Comparison of ENCODE assay signal across 12 cellular contexts in genomic region chr5:151592855-151593408, GRCh38. TPM values are rescaled to one million over a fixed set of nuclear protein-coding genes. Genes with fewer than 3 reads are reported as not detected.
DNase-seq lines count a peak whose midpoint lies in the region; ATAC-seq, FAIRE-seq and TF ChIP-seq lines count a peak whose summit lies in the region.
"Had no signal": no experiment of that assay in that cellular context is flagged by ENCODE, and none has a peak within 500 bp of the region (broad histone marks: within the 10 kb centered on the region; RNA-seq: fewer than 3 reads in every experiment).

No MANE protein-coding gene starts in this region.

- H4K20me1 ChIP-seq in neural progenitor cell (ENCODE audit: low read depth), result no peaks in the 10 kb centered on the region

- H3K27ac Mint-ChIP-seq in neural progenitor cell, result peak overlapping the region; percentile 33
- H3K27ac Mint-ChIP-seq: activated T-helper 2 cell treated with anti-CD3 and anti-CD28 coated beads, Interferon-gamma antibody, Interleukin-2, Interleukin-4, amounts not matched to agents 10 μg/mL and 5 μg/mL and 100 μg/mL, durations not matched to agents 14 hours and 24 hours and 36 hours had no signal

- no peak overlapping the region for H3K27ac ChIP-seq in neural progenitor cell

- H3K9me3 ChIP-seq in neural progenitor cell (ENCODE audit: low read depth), result no peaks in the 10 kb centered on the region

- no peak for TF ChIP-seq POLR2A in GM18505 (IDR thresholded peaks at IDR 0.05; ENCODE audit: borderline replicate concordance, extremely low read depth, insufficient read depth, insufficient read length)

- peaks cover 8% of the 10 kb centered on the region for H3K27me3 Mint-ChIP-seq in neural progenitor cell (ENCODE audit: insufficient read depth, low read depth)

- H3F3A ChIP-seq in neural progenitor cell (ENCODE audit: low read depth), result peaks cover 11% of the 10 kb centered on the region

- H3K9ac ChIP-seq in neural progenitor cell, result no peak overlapping the region

- TF ChIP-seq CTCF in neural progenitor cell (IDR thresholded peaks at IDR 0.05) (no peak), D721Med (IDR thresholded peaks at IDR 0.05; ENCODE audit: insufficient read depth, missing control alignments) (no peak)

- H3K36me3 Mint-ChIP-seq in neural progenitor cell, result no peaks in the 10 kb centered on the region

- no peaks in the 10 kb centered on the region for H3K36me3 ChIP-seq in neural progenitor cell

- H2AFZ ChIP-seq in neural progenitor cell (replicated peaks), result no peak overlapping the region

- H3K4me3 Mint-ChIP-seq in neural progenitor cell, result no peak overlapping the region
- H3K4me3 Mint-ChIP-seq: neural crest cell had no signal

- H3K4me1 Mint-ChIP-seq in neural progenitor cell, result peaks cover 27% of the 10 kb centered on the region

- no peak for FAIRE-seq in D721Med (lab: Jason Lieb, UNC)

- ATAC-seq in GM18505 (IDR thresholded peaks at IDR 0.05; ENCODE audit: unreplicated experiment) (peak; percentile 64), GM21447 (IDR thresholded peaks at IDR 0.05; ENCODE audit: unreplicated experiment) (peak; percentile 70)

- H3K4me1 ChIP-seq in neural progenitor cell, result peaks cover 26% of the 10 kb centered on the region

- H3K9me3 Mint-ChIP-seq in neural progenitor cell, result no peaks in the 10 kb centered on the region
- H3K9me3 Mint-ChIP-seq: activated T-helper 2 cell treated with anti-CD3 and anti-CD28 coated beads, Interferon-gamma antibody, Interleukin-2, Interleukin-4, amounts not matched to agents 10 μg/mL and 5 μg/mL and 100 μg/mL, durations not matched to agents 14 hours and 24 hours and 36 hours; neural crest cell had no signal

- H3K27me3 ChIP-seq in neural progenitor cell, result peaks cover 10% of the 10 kb centered on the region

- peak; percentile 30 for DNase-seq in HuH-7.5 (ENCODE audit: low spot score)
- DNase-seq in neural progenitor cell (ENCODE audit: low spot score), result no peak
- no peak for DNase-seq in NCI-H2081 treated with DMSO at 0.1 percent for 48 hours (lab: John Stamatoyannopoulos, UW)
- DNase-seq in SIG-M5 (lab: John Stamatoyannopoulos, UW), result no peak
- no peak for DNase-seq in activated CD4-positive, alpha-beta T cell treated with anti-CD3 and anti-CD28 coated beads, Interleukin-2, amount 50 U/mL, for 4 hours
- no peak for DNase-seq in D721Med (ENCODE audit: insufficient read length, low spot score)
- DNase-seq: dermis blood vessel endothelial cell, hypothalamus had no signal

- no peak overlapping the region for H3K4me3 ChIP-seq in neural progenitor cell

- H3K4me2 ChIP-seq in neural progenitor cell, result no peak overlapping the region

- no peaks in the 10 kb centered on the region for H3K79me2 ChIP-seq in neural progenitor cell (ENCODE audit: low read depth)

RNA-seq across cellular contexts. Expression of gene FAT2, which starts 1.8 kb away (rescaled TPM):
- total RNA-seq in neural progenitor cell (ENCODE audit: low replicate concordance), result 0.36 and 0.37 TPM in 2 replicates
- total RNA-seq: neural crest cell had no signal
